In genomic region chr5:101067415-101067814, GRCh38 we compare ENCODE assay signal across 12 cellular contexts.
"Had no signal": no experiment of that assay in that cellular context is flagged by ENCODE, and none has a peak within 500 bp of the region (broad histone marks: within the 10 kb centered on the region; RNA-seq: fewer than 3 reads in every experiment).

No MANE protein-coding gene starts in this region.

- H3K27me3 ChIP-seq: esophagus squamous epithelium, heart left ventricle, neutrophil, sigmoid colon had no signal

- ATAC-seq: heart left ventricle; left colon; naive thymus-derived CD4-positive, alpha-beta T cell; psoas muscle had no signal

- H3K36me3 ChIP-seq: esophagus squamous epithelium, heart left ventricle, neutrophil, sigmoid colon had no signal

- H3K4me3 ChIP-seq: esophagus squamous epithelium, heart left ventricle, psoas muscle, sigmoid colon, skin epidermis had no signal

- H3K27ac ChIP-seq: esophagus squamous epithelium, heart left ventricle, neutrophil, psoas muscle, sigmoid colon, skin epidermis had no signal

- H3K9me3 ChIP-seq: esophagus squamous epithelium, neutrophil, sigmoid colon had no signal

- DNase-seq: esophagus squamous epithelium; heart left ventricle; hippocampal formation; left colon; naive thymus-derived CD4-positive, alpha-beta T cell; nephron progenitor cell; psoas muscle; sigmoid colon; stimulated activated CD4-positive, alpha-beta T cell treated with anti-CD3 and anti-CD28 coated beads, Interleukin-2, amount 100 ng/mL, for 48 hours; stimulated activated naive CD4-positive, alpha-beta T cell treated with Interleukin-2 at 50 U/mL for 16 hours had no signal

- H3K4me1 ChIP-seq: esophagus squamous epithelium, heart left ventricle, psoas muscle, sigmoid colon had no signal
